23 cellular contexts compared by ENCODE assay signal in genomic region chr17:64676763-64677162, GRCh38.
"Had no signal": no experiment of that assay in that cellular context is flagged by ENCODE, and none has a peak within 500 bp of the region (broad histone marks: within the 10 kb centered on the region; RNA-seq: fewer than 3 reads in every experiment).

No MANE protein-coding gene starts in this region.

- H3K9me3 ChIP-seq: SJSA1 had no signal

- H3K27me3 ChIP-seq: SJSA1 had no signal

- DNase-seq: Karpas-422, KG1, MM.1S, NCI-H1105, NCI-H1417, NCI-H1436 treated with DMSO at 0.1 percent for 48 hours, NCI-H1694 treated with DMSO at 0.1 percent for 48 hours, NCI-H1930, NCI-H2081 treated with DMSO at 0.1 percent for 48 hours, NCI-H2171, NCI-H226, NCI-H446, NCI-H510A, NCI-H524 treated with DMSO at 0.1 percent for 48 hours, NCI-H69, NCI-H774, Right ventricle myocardium superior, RPMI8226, SIG-M5, SW 1271 had no signal

- H3K27ac ChIP-seq: HL-60, SJSA1, SK-N-MC had no signal

- H3K4me3 ChIP-seq: SJSA1, SK-N-MC had no signal

- H3K36me3 ChIP-seq: SJSA1 had no signal
